1 cellular context compared by ENCODE assay signal in the genomic region with DNA sequence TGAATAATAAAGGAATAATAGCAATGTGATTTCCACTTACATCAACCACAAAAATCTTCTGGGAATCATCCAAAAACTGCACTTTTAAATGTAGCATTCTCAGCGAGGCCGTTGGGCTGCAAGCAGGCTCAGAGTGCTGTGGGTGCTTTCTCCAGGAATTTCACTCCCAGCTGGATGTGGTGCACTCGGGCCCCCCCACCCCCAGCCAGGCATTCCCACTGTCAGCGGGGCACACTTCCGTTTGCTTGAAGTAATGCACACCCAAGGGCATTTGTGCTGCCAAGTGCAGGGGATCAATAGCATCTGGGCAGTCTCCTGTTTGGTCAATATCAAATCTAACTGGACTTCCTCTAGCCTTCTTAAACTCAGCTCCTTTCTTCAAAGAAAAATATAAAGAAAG.
TF ChIP-seq lines count a peak whose summit lies in the region.

A gene with protein sequence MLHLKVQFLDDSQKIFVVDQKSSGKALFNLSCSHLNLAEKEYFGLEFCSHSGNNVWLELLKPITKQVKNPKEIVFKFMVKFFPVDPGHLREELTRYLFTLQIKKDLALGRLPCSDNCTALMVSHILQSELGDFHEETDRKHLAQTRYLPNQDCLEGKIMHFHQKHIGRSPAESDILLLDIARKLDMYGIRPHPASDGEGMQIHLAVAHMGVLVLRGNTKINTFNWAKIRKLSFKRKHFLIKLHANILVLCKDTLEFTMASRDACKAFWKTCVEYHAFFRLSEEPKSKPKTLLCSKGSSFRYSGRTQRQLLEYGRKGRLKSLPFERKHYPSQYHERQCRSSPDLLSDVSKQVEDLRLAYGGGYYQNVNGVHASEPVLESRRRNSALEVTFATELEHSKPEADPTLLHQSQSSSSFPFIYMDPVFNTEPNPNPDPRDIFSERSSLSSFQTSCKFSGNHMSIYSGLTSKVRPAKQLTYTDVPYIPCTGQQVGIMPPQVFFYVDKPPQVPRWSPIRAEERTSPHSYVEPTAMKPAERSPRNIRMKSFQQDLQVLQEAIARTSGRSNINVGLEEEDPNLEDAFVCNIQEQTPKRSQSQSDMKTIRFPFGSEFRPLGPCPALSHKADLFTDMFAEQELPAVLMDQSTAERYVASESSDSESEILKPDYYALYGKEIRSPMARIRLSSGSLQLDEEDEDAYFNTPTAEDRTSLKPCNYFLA (minus strand): TSS at position 273 of the 400 bp plus-strand sequence. CDS start 176 bp downstream, at position 97.

TF ChIP-seq in WTC11, 78 proteins besides CTCF, POLR2A, EP300 and RAD21 (continued from another document):
- TF ChIP-seq IRF2 (CRISPR knock-in tag; IDR thresholded peaks at IDR 0.05; ENCODE audit: borderline replicate concordance, low read depth): no peak
- no peak for TF ChIP-seq SMAD3 (CRISPR knock-in tag; IDR thresholded peaks at IDR 0.05; ENCODE audit: borderline replicate concordance)
- TF ChIP-seq, protein P1, sequence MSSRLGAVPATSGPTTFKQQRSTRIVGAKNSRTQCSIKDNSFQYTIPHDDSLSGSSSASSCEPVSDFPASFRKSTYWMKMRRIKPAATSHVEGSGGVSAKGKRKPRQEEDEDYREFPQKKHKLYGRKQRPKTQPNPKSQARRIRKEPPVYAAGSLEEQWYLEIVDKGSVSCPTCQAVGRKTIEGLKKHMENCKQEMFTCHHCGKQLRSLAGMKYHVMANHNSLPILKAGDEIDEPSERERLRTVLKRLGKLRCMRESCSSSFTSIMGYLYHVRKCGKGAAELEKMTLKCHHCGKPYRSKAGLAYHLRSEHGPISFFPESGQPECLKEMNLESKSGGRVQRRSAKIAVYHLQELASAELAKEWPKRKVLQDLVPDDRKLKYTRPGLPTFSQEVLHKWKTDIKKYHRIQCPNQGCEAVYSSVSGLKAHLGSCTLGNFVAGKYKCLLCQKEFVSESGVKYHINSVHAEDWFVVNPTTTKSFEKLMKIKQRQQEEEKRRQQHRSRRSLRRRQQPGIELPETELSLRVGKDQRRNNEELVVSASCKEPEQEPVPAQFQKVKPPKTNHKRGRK (CRISPR knock-in tag; IDR thresholded peaks at IDR 0.05; ENCODE audit: borderline replicate concordance): no peak
- TF ChIP-seq, protein P2, sequence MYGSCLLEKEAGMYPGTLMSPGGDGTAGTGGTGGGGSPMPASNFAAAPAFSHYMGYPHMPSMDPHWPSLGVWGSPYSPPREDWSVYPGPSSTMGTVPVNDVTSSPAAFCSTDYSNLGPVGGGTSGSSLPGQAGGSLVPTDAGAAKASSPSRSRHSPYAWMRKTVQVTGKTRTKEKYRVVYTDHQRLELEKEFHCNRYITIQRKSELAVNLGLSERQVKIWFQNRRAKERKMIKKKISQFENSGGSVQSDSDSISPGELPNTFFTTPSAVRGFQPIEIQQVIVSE (CRISPR knock-in tag; IDR thresholded peaks at IDR 0.05; ENCODE audit: borderline replicate concordance): no peak
TF ChIP-seq in WTC11: peak in this region for 0.
